In genomic region chr2:133553251-133553650, GRCh38 we compare ENCODE assay signal across 27 cellular contexts. TPM values are rescaled to one million over a fixed set of nuclear protein-coding genes. Genes with fewer than 3 reads are reported as not detected.
"Had no signal": no experiment of that assay in that cellular context is flagged by ENCODE, and none has a peak within 500 bp of the region (broad histone marks: within the 10 kb centered on the region; RNA-seq: fewer than 3 reads in every experiment).

No MANE protein-coding gene starts in this region.

- FAIRE-seq: TTC549 had no signal

- DNase-seq: activated CD4-positive, alpha-beta T cell treated with anti-CD3 and anti-CD28 coated beads, Interleukin-2, amount 10 ng/mL, durations not matched to agents 24 days and 14 days; activated CD4-positive, alpha-beta T cell treated with anti-CD3 and anti-CD28 coated beads, Interleukin-2, amount 50 U/mL, for 4 hours; activated CD8-positive, alpha-beta T cell treated with anti-CD3 and anti-CD28 coated beads for 36 hours; activated gamma-delta T cell treated with Interleukin-2 at 50 U/mL for 16 hours; activated naive CD4-positive, alpha-beta T cell treated with anti-CD3 and anti-CD28 coated beads for 36 hours; activated naive CD8-positive, alpha-beta T cell treated with anti-CD3 and anti-CD28 coated beads, Interleukin-2, amount 50 U/mL, for 24 hours; activated T-cell treated with anti-CD3 and anti-CD28 coated beads, Interleukin-2, amount 50 U/mL, for 24 hours; anterior cingulate cortex; MG63; MV-4-11; NCI-H1092; NCI-H1436 treated with DMSO at 0.1 percent for 48 hours; NCI-H1694 treated with DMSO at 0.1 percent for 48 hours; NCI-H2029; NCI-H345; NCI-H524 treated with DMSO at 0.1 percent for 48 hours; SHP77; SJCRH30; SK-N-SH had no signal

- H3K27me3 Mint-ChIP-seq: activated CD4-positive, alpha-beta T cell treated with anti-CD3 and anti-CD28 coated beads, Interleukin-2, amount 10 ng/mL, durations not matched to agents 24 days and 14 days; activated CD8-positive, alpha-beta T cell treated with anti-CD3 and anti-CD28 coated beads for 36 hours; activated naive CD8-positive, alpha-beta T cell treated with anti-CD3 and anti-CD28 coated beads, Interleukin-2, amount 50 U/mL, for 24 hours; activated T-cell treated with anti-CD3 and anti-CD28 coated beads, Interleukin-2, amount 50 U/mL, for 24 hours; central memory CD8-positive, alpha-beta T cell had no signal

- H3K36me3 Mint-ChIP-seq: activated naive CD8-positive, alpha-beta T cell had no signal

- H3K9me3 ChIP-seq: MG63, SJCRH30, SK-N-SH had no signal

- ATAC-seq: activated CD8-positive, alpha-beta T cell treated with anti-CD3 and anti-CD28 coated beads for 36 hours; activated naive CD8-positive, alpha-beta T cell treated with anti-CD3 and anti-CD28 coated beads, Interleukin-2, amount 50 U/mL, for 24 hours; Panc1 had no signal

- H3K4me2 ChIP-seq: SK-N-SH had no signal

- H3K9ac ChIP-seq: SK-N-SH had no signal

- H3K9me3 Mint-ChIP-seq: activated CD4-positive, alpha-beta T cell treated with anti-CD3 and anti-CD28 coated beads, Interleukin-2, amount 10 ng/mL, durations not matched to agents 24 days and 14 days; activated CD8-positive, alpha-beta T cell treated with anti-CD3 and anti-CD28 coated beads for 36 hours; activated naive CD4-positive, alpha-beta T cell treated with anti-CD3 and anti-CD28 coated beads for 36 hours; activated naive CD8-positive, alpha-beta T cell treated with anti-CD3 and anti-CD28 coated beads, Interleukin-2, amount 50 U/mL, for 24 hours; activated T-cell treated with anti-CD3 and anti-CD28 coated beads, Interleukin-2, amount 50 U/mL, for 24 hours; activated T-helper 1 cell treated with anti-CD3 and anti-CD28 coated beads, Interleukin-12 subunit alpha, Interleukin-12 subunit beta, Interleukin-2, Interleukin-4 antibody, amounts not matched to agents 30 ng/mL and 10 ng/mL and 1 ng/mL, durations not matched to agents 14 hours and 24 hours and 36 hours; central memory CD8-positive, alpha-beta T cell; T-helper 1 cell treated with Interleukin-12 subunit alpha and Interleukin-12 subunit beta and Interleukin-4 antibody, amounts not matched to agents 30 μg/mL and 1 μg/mL, for 36 hours; T-helper 2 cell treated with Interferon-gamma antibody and Interleukin-4, amounts not matched to agents 5 μg/mL and 100 μg/mL, for 36 hours had no signal

- H3K4me3 Mint-ChIP-seq: activated CD4-positive, alpha-beta T cell treated with anti-CD3 and anti-CD28 coated beads, Interleukin-2, amount 10 ng/mL, durations not matched to agents 24 days and 14 days; activated CD8-positive, alpha-beta T cell treated with anti-CD3 and anti-CD28 coated beads for 36 hours; activated naive CD4-positive, alpha-beta T cell treated with anti-CD3 and anti-CD28 coated beads for 36 hours; activated naive CD8-positive, alpha-beta T cell; activated naive CD8-positive, alpha-beta T cell treated with anti-CD3 and anti-CD28 coated beads, Interleukin-2, amount 50 U/mL, for 24 hours; activated T-cell treated with anti-CD3 and anti-CD28 coated beads, Interleukin-2, amount 50 U/mL, for 24 hours; activated T-helper 1 cell treated with anti-CD3 and anti-CD28 coated beads, Interleukin-12 subunit alpha, Interleukin-12 subunit beta, Interleukin-2, Interleukin-4 antibody, amounts not matched to agents 30 ng/mL and 10 ng/mL and 1 ng/mL, durations not matched to agents 14 hours and 24 hours and 36 hours; central memory CD8-positive, alpha-beta T cell; T-helper 1 cell treated with Interleukin-12 subunit alpha and Interleukin-12 subunit beta and Interleukin-4 antibody, amounts not matched to agents 30 μg/mL and 1 μg/mL, for 36 hours; T-helper 2 cell treated with Interferon-gamma antibody and Interleukin-4, amounts not matched to agents 5 μg/mL and 100 μg/mL, for 36 hours had no signal

- H3K27me3 ChIP-seq: cardiac muscle cell, MG63, SJCRH30 had no signal

- H3K27ac ChIP-seq: cardiac muscle cell, SJCRH30 had no signal

- H3K9me2 ChIP-seq: SK-N-SH had no signal

- H3K27ac Mint-ChIP-seq: activated CD4-positive, alpha-beta T cell treated with anti-CD3 and anti-CD28 coated beads, Interleukin-2, amount 10 ng/mL, durations not matched to agents 24 days and 14 days; activated CD8-positive, alpha-beta T cell treated with anti-CD3 and anti-CD28 coated beads for 36 hours; activated naive CD4-positive, alpha-beta T cell treated with anti-CD3 and anti-CD28 coated beads for 36 hours; activated naive CD8-positive, alpha-beta T cell; activated naive CD8-positive, alpha-beta T cell treated with anti-CD3 and anti-CD28 coated beads, Interleukin-2, amount 50 U/mL, for 24 hours; activated T-cell treated with anti-CD3 and anti-CD28 coated beads, Interleukin-2, amount 50 U/mL, for 24 hours; activated T-helper 1 cell treated with anti-CD3 and anti-CD28 coated beads, Interleukin-12 subunit alpha, Interleukin-12 subunit beta, Interleukin-2, Interleukin-4 antibody, amounts not matched to agents 30 ng/mL and 10 ng/mL and 1 ng/mL, durations not matched to agents 14 hours and 24 hours and 36 hours; T-helper 1 cell treated with Interleukin-12 subunit alpha and Interleukin-12 subunit beta and Interleukin-4 antibody, amounts not matched to agents 30 μg/mL and 1 μg/mL, for 36 hours; T-helper 2 cell treated with Interferon-gamma antibody and Interleukin-4, amounts not matched to agents 5 μg/mL and 100 μg/mL, for 36 hours had no signal

- H3K36me3 ChIP-seq: cardiac muscle cell, MG63, SJCRH30 had no signal

- H3K4me1 ChIP-seq: SJCRH30 had no signal

- H3K4me1 Mint-ChIP-seq: activated CD4-positive, alpha-beta T cell treated with anti-CD3 and anti-CD28 coated beads, Interleukin-2, amount 10 ng/mL, durations not matched to agents 24 days and 14 days; activated naive CD8-positive, alpha-beta T cell treated with anti-CD3 and anti-CD28 coated beads, Interleukin-2, amount 50 U/mL, for 24 hours; central memory CD8-positive, alpha-beta T cell had no signal

- H3K4me3 ChIP-seq: cardiac muscle cell, MG63, SJCRH30 had no signal

RNA-seq across cellular contexts. Expression of gene NCKAP5, which starts 15.0 kb away (rescaled TPM):
- total RNA-seq: activated CD4-positive, alpha-beta T cell treated with anti-CD3 and anti-CD28 coated beads, Interleukin-2, amount 10 ng/mL, durations not matched to agents 24 days and 14 days; activated CD8-positive, alpha-beta T cell treated with anti-CD3 and anti-CD28 coated beads for 36 hours; activated naive CD4-positive, alpha-beta T cell treated with anti-CD3 and anti-CD28 coated beads for 36 hours; activated T-helper 1 cell treated with anti-CD3 and anti-CD28 coated beads, Interleukin-12 subunit alpha, Interleukin-12 subunit beta, Interleukin-2, Interleukin-4 antibody, amounts not matched to agents 30 ng/mL and 10 ng/mL and 1 ng/mL, durations not matched to agents 14 hours and 24 hours and 36 hours; SJCRH30 had no signal
